Comparison of ENCODE assay signal across 1 cellular context in the genomic region with DNA sequence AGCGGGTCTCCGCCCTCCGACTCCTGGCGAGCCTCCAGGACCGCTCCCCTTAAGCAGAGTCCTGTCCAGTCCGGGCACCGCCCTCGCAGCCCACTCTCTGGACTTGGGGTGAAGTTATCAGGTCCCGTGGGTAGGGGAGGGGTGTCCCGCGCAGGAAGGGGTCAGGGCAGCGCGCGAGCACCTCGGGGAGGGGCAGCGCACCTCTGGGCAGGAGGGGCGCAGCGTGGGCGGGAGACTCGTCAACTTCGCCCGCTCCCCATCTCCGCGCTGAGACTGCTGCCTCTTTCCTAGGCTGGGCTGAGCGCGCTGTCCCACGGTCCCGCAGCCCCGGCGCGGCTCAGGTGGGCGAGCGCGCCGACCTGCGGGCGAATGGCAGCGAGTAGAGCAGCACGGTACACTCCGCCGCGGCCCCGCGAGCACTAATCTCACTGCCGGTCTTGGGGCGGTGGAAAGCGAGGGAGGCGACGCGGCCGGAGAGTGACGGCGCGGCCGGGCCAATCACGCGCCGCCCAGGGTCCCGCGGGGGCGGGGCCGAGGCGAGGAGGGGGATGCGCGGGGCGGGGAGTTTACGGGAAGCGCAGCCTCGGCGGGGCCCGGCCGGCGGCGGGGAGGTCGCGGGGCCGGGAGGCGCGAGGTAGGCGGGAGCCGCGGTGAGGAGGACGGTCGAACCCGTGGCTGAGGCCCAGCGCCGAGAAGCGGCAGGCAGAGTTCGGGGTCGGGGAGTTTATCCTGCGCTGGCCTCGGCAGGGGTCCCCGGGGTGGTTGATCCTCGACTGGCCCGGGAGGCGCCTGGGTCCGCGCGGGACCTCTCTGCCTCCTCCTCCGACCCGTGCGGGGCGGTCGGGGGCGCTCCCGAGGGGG.
TF ChIP-seq lines count a peak whose summit lies in the region.

Gene MAN1A1 (minus strand): TSS at position 421 of the 861 bp plus-strand sequence. CDS start 696 bp downstream, outside the sequence.

TF ChIP-seq in HepG2, 621 proteins besides CTCF, POLR2A, EP300 and RAD21 (continued from another document and continues in another):
- TF ChIP-seq, protein P1, sequence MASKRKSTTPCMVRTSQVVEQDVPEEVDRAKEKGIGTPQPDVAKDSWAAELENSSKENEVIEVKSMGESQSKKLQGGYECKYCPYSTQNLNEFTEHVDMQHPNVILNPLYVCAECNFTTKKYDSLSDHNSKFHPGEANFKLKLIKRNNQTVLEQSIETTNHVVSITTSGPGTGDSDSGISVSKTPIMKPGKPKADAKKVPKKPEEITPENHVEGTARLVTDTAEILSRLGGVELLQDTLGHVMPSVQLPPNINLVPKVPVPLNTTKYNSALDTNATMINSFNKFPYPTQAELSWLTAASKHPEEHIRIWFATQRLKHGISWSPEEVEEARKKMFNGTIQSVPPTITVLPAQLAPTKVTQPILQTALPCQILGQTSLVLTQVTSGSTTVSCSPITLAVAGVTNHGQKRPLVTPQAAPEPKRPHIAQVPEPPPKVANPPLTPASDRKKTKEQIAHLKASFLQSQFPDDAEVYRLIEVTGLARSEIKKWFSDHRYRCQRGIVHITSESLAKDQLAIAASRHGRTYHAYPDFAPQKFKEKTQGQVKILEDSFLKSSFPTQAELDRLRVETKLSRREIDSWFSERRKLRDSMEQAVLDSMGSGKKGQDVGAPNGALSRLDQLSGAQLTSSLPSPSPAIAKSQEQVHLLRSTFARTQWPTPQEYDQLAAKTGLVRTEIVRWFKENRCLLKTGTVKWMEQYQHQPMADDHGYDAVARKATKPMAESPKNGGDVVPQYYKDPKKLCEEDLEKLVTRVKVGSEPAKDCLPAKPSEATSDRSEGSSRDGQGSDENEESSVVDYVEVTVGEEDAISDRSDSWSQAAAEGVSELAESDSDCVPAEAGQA (IDR thresholded peaks at IDR 0.05; ENCODE audit: low read depth), result no peak
- TF ChIP-seq, protein P1 (CRISPR knock-in tag; IDR thresholded peaks at IDR 0.05; ENCODE audit: borderline replicate concordance), result 0 out of 2 replicates have a peak, but pooled peaks have one; percentile 30
- peak; percentile 52; the same call in 1 of the 2 replicates for TF ChIP-seq SAFB2 (CRISPR knock-in tag; IDR thresholded peaks at IDR 0.05; ENCODE audit: borderline replicate concordance, low read depth)
- peak; percentile 96 for TF ChIP-seq SNAPC2 (CRISPR knock-in tag; IDR thresholded peaks at IDR 0.05)
- TF ChIP-seq NFIB (CRISPR knock-in tag; IDR thresholded peaks at IDR 0.05; ENCODE audit: borderline replicate concordance), result 0 out of 2 replicates have a peak, but pooled peaks have one; percentile 12
- TF ChIP-seq POLR2AphosphoS2 (IDR thresholded peaks at IDR 0.05; ENCODE audit: low read depth, low read length), result peak; percentile 69; the same call in 1 of the 2 replicates
- TF ChIP-seq, protein P2, sequence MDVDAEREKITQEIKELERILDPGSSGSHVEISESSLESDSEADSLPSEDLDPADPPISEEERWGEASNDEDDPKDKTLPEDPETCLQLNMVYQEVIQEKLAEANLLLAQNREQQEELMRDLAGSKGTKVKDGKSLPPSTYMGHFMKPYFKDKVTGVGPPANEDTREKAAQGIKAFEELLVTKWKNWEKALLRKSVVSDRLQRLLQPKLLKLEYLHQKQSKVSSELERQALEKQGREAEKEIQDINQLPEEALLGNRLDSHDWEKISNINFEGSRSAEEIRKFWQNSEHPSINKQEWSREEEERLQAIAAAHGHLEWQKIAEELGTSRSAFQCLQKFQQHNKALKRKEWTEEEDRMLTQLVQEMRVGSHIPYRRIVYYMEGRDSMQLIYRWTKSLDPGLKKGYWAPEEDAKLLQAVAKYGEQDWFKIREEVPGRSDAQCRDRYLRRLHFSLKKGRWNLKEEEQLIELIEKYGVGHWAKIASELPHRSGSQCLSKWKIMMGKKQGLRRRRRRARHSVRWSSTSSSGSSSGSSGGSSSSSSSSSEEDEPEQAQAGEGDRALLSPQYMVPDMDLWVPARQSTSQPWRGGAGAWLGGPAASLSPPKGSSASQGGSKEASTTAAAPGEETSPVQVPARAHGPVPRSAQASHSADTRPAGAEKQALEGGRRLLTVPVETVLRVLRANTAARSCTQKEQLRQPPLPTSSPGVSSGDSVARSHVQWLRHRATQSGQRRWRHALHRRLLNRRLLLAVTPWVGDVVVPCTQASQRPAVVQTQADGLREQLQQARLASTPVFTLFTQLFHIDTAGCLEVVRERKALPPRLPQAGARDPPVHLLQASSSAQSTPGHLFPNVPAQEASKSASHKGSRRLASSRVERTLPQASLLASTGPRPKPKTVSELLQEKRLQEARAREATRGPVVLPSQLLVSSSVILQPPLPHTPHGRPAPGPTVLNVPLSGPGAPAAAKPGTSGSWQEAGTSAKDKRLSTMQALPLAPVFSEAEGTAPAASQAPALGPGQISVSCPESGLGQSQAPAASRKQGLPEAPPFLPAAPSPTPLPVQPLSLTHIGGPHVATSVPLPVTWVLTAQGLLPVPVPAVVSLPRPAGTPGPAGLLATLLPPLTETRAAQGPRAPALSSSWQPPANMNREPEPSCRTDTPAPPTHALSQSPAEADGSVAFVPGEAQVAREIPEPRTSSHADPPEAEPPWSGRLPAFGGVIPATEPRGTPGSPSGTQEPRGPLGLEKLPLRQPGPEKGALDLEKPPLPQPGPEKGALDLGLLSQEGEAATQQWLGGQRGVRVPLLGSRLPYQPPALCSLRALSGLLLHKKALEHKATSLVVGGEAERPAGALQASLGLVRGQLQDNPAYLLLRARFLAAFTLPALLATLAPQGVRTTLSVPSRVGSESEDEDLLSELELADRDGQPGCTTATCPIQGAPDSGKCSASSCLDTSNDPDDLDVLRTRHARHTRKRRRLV (CRISPR knock-in tag; IDR thresholded peaks at IDR 0.05), result no peak; the same call in 1 of the 2 replicates
- TF ChIP-seq, protein P3, sequence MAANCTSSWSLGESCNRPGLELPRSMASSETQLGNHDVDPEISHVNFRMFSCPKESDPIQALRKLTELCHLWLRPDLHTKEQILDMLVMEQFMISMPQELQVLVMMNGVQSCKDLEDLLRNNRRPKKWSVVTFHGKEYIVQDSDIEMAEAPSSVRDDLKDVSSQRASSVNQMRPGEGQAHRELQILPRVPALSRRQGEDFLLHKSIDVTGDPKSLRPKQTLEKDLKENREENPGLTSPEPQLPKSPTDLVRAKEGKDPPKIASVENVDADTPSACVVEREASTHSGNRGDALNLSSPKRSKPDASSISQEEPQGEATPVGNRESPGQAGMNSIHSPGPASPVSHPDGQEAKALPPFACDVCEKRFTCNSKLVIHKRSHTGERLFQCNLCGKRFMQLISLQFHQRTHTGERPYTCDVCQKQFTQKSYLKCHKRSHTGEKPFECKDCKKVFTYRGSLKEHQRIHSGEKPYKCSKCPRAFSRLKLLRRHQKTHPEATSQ (CRISPR knock-in tag; IDR thresholded peaks at IDR 0.05; ENCODE audit: borderline replicate concordance), result no peak; the same call in 1 of the 2 replicates
- peak; percentile 37; the same call in 1 of the 2 replicates for TF ChIP-seq ZNF431 (CRISPR knock-in tag; IDR thresholded peaks at IDR 0.05; ENCODE audit: borderline replicate concordance, low read depth)
- TF ChIP-seq, protein P4, sequence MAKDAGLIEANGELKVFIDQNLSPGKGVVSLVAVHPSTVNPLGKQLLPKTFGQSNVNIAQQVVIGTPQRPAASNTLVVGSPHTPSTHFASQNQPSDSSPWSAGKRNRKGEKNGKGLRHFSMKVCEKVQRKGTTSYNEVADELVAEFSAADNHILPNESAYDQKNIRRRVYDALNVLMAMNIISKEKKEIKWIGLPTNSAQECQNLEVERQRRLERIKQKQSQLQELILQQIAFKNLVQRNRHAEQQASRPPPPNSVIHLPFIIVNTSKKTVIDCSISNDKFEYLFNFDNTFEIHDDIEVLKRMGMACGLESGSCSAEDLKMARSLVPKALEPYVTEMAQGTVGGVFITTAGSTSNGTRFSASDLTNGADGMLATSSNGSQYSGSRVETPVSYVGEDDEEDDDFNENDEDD (CRISPR knock-in tag; IDR thresholded peaks at IDR 0.05; ENCODE audit: borderline replicate concordance), result peak; percentile 81
- TF ChIP-seq E2F1 (CRISPR knock-in tag; IDR thresholded peaks at IDR 0.05), result peak; percentile 47
- TF ChIP-seq FOXO1 (CRISPR knock-in tag; IDR thresholded peaks at IDR 0.05), result peak; percentile 82
- peak; percentile 90 for TF ChIP-seq MXD3 (CRISPR knock-in tag; IDR thresholded peaks at IDR 0.05)
- TF ChIP-seq TBX3 (IDR thresholded peaks at IDR 0.05; ENCODE audit: borderline replicate concordance), result peak; percentile 27; the same call in 1 of the 2 replicates
- TF ChIP-seq, protein P5, sequence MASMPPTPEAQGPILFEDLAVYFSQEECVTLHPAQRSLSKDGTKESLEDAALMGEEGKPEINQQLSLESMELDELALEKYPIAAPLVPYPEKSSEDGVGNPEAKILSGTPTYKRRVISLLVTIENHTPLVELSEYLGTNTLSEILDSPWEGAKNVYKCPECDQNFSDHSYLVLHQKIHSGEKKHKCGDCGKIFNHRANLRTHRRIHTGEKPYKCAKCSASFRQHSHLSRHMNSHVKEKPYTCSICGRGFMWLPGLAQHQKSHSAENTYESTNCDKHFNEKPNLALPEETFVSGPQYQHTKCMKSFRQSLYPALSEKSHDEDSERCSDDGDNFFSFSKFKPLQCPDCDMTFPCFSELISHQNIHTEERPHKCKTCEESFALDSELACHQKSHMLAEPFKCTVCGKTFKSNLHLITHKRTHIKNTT (CRISPR knock-in tag; IDR thresholded peaks at IDR 0.05), result 0 out of 2 replicates have a peak, but pooled peaks have one; percentile 34
- TF ChIP-seq DPF2 (CRISPR knock-in tag; IDR thresholded peaks at IDR 0.05; ENCODE audit: borderline replicate concordance, low read depth), result no peak
- TF ChIP-seq RARG (CRISPR knock-in tag; IDR thresholded peaks at IDR 0.05; ENCODE audit: low read depth), result 0 out of 2 replicates have a peak, but pooled peaks have one; percentile 48
- TF ChIP-seq HOXA3 (CRISPR knock-in tag; IDR thresholded peaks at IDR 0.05), result peak; percentile 82
- TF ChIP-seq ZNF589 (CRISPR knock-in tag; conservative IDR thresholded peaks at IDR 0.05), result peak; percentile 92; the same call in 1 of the 2 replicates
- TF ChIP-seq, protein P6, sequence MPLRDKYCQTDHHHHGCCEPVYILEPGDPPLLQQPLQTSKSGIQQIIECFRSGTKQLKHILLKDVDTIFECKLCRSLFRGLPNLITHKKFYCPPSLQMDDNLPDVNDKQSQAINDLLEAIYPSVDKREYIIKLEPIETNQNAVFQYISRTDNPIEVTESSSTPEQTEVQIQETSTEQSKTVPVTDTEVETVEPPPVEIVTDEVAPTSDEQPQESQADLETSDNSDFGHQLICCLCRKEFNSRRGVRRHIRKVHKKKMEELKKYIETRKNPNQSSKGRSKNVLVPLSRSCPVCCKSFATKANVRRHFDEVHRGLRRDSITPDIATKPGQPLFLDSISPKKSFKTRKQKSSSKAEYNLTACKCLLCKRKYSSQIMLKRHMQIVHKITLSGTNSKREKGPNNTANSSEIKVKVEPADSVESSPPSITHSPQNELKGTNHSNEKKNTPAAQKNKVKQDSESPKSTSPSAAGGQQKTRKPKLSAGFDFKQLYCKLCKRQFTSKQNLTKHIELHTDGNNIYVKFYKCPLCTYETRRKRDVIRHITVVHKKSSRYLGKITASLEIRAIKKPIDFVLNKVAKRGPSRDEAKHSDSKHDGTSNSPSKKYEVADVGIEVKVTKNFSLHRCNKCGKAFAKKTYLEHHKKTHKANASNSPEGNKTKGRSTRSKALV (CRISPR knock-in tag; IDR thresholded peaks at IDR 0.05), result peak; percentile 85
- TF ChIP-seq CAMTA2 (CRISPR knock-in tag; IDR thresholded peaks at IDR 0.05; ENCODE audit: borderline replicate concordance), result peak; percentile 43; the same call in 1 of the 2 replicates
